8 cellular contexts compared by ENCODE assay signal in the genomic region with DNA sequence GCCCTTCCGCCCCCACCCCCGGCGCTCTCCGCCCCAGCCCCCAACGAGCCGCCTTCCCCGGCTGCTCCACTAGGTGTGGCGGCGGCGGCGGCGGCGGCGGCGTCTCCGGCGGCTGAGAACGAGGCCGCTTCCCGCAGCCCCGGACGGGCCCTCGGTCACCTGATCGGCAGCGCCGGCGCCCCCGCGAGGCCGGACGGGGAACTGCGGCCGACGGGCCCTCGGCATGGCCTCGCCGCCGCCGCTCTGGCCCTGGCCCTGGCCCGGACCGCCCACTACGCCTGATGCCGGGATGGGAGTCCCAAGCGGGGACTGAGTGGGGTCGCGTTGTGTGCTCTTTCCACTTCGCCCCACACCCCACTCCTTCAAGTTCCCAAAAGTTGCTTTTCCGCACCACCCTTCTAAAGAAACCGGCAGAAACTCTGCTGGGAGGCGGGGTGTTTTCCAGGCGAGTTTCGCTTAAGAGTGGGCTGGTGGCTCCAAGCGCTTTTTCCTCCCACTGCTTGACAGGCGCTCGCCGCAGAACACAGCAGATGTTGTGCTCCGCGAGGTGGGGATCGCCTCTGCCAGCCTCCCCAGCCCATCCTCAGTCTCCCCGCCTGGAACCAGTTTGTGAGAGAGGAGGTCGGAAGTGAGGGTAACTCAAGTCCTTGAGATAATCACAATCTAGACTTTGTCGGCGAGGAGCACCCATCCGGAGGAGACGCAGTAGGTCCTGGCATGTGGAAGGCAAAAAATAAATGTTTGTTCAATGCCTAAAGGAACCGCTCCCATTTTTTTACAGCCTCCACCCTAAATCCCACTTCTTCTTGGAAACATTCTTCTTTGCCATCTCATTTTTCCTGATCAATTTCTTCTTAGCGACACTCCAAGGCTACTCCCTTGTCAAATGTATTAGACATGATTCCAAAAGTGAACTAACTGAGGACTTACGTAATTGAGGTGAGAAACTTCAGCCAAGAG. TPM values are rescaled to one million over a fixed set of nuclear protein-coding genes. Genes with fewer than 3 reads are reported as not detected.
A peak's percentile ranks its signal among the peaks of the same experiment; 100 is the strongest.
DNase-seq lines count a peak whose midpoint lies in the region; ATAC-seq and TF ChIP-seq lines count a peak whose summit lies in the region.

A gene with protein sequence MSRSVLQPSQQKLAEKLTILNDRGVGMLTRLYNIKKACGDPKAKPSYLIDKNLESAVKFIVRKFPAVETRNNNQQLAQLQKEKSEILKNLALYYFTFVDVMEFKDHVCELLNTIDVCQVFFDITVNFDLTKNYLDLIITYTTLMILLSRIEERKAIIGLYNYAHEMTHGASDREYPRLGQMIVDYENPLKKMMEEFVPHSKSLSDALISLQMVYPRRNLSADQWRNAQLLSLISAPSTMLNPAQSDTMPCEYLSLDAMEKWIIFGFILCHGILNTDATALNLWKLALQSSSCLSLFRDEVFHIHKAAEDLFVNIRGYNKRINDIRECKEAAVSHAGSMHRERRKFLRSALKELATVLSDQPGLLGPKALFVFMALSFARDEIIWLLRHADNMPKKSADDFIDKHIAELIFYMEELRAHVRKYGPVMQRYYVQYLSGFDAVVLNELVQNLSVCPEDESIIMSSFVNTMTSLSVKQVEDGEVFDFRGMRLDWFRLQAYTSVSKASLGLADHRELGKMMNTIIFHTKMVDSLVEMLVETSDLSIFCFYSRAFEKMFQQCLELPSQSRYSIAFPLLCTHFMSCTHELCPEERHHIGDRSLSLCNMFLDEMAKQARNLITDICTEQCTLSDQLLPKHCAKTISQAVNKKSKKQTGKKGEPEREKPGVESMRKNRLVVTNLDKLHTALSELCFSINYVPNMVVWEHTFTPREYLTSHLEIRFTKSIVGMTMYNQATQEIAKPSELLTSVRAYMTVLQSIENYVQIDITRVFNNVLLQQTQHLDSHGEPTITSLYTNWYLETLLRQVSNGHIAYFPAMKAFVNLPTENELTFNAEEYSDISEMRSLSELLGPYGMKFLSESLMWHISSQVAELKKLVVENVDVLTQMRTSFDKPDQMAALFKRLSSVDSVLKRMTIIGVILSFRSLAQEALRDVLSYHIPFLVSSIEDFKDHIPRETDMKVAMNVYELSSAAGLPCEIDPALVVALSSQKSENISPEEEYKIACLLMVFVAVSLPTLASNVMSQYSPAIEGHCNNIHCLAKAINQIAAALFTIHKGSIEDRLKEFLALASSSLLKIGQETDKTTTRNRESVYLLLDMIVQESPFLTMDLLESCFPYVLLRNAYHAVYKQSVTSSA (minus strand): TSS at position 117 of the 960 bp plus-strand sequence. CDS start 358 bp downstream, outside the sequence.

- H3K27ac Mint-ChIP-seq in chondrocyte (ENCODE audit: unreplicated experiment), result peak within 1 kb of the TSS; percentile 96

- no peaks in the 10 kb centered on the region for H3K9me2 ChIP-seq in Karpas-422 (replicated peaks; ENCODE audit: insufficient read depth, low read length)

- peak; percentile 88 for TF ChIP-seq CTCF in chondrocyte (IDR thresholded peaks at IDR 0.05)

- H4K20me1 ChIP-seq in Karpas-422 (ENCODE audit: insufficient read depth, low read depth, low read length), result no peaks in the 10 kb centered on the region

- H3K9me3 Mint-ChIP-seq in chondrocyte (ENCODE audit: low read depth), result no peaks in the 10 kb centered on the region

- no peak within 1 kb of the TSS for H3K9ac ChIP-seq in Karpas-422 (ENCODE audit: low read length)

- peaks cover 24% of the 10 kb centered on the region for H3K4me1 ChIP-seq in Karpas-422 (ENCODE audit: low read length)

- H3K27me3 ChIP-seq in Karpas-422 (ENCODE audit: low read length), result no peaks in the 10 kb centered on the region

- no peak within 1 kb of the TSS for H3K27ac ChIP-seq in Karpas-422 (ENCODE audit: low read length)

- H2AFZ ChIP-seq in Karpas-422 (ENCODE audit: low read length), result no peak within 1 kb of the TSS

- ATAC-seq in GM18505 (IDR thresholded peaks at IDR 0.05; ENCODE audit: unreplicated experiment), result peak; percentile 76
- ATAC-seq in HG02884 (IDR thresholded peaks at IDR 0.05; ENCODE audit: unreplicated experiment), result peak; percentile 69

- H3K4me2 ChIP-seq in Karpas-422 (ENCODE audit: low read depth, low read length, poor library complexity, severe bottlenecking), result no peak within 1 kb of the TSS

- no peaks in the 10 kb centered on the region for H3K36me3 ChIP-seq in Karpas-422 (ENCODE audit: insufficient read depth, low read length)

- no peaks in the 10 kb centered on the region for H3K27me3 Mint-ChIP-seq in chondrocyte (ENCODE audit: low read depth)

- DNase-seq in NCI-H2171 (lab: John Stamatoyannopoulos, UW) (peak; percentile 79), chondrocyte (ENCODE audit: low spot score) (peak; percentile 95), islet precursor cell (peak; percentile 95), Karpas-422 (no peak)
- peak; percentile 81 to 85 for DNase-seq in activated CD4-positive, alpha-beta T cell treated with anti-CD3 and anti-CD28 coated beads for 24 hours (ENCODE audit: low read depth in 2 of 2)
- peak; percentile 69 to 84 for DNase-seq in stimulated activated CD4-positive, alpha-beta T cell treated with anti-CD3 and anti-CD28 coated beads, Interleukin-12 subunit alpha, Interleukin-12 subunit beta, amount 100 ng/mL, for 24 hours (ENCODE audit: low read depth in 2 of 2)

- H3K4me1 Mint-ChIP-seq in chondrocyte (ENCODE audit: low read depth), result peaks cover 40% of the 10 kb centered on the region

- H3K4me3 ChIP-seq in Karpas-422 (ENCODE audit: low read length), result no peak within 1 kb of the TSS

- no peak for TF ChIP-seq POLR2A in GM18505 (IDR thresholded peaks at IDR 0.05; ENCODE audit: borderline replicate concordance, extremely low read depth, insufficient read depth, insufficient read length)

- H3K4me3 Mint-ChIP-seq in chondrocyte (ENCODE audit: unreplicated experiment), result peak within 1 kb of the TSS; percentile 80

- no peaks in the 10 kb centered on the region for H3K79me2 ChIP-seq in Karpas-422 (ENCODE audit: low read length)

- no peaks in the 10 kb centered on the region for H3K9me3 ChIP-seq in Karpas-422 (ENCODE audit: low read length)

- no peaks in the 10 kb centered on the region for H3K36me3 Mint-ChIP-seq in chondrocyte (ENCODE audit: low read depth)

RNA-seq across cellular contexts. Expression of the gene that starts here (rescaled TPM):
- total RNA-seq in chondrocyte, result 164 to 189 TPM (median 186 TPM) in 3 replicates
- total RNA-seq in Karpas-422 (2014; rRNA removed; shearing (Covaris generic); ENCODE audit: low replicate concordance), result not detected in 2 replicates

Comparison
In these comparisons a context has a peak if more than half of its experiments do, and no peak if none do; other contexts are left out.
1. RNA of the gene that starts here (total RNA-seq): 164 to 189 TPM in chondrocyte; not detected in Karpas-422; every median in the first group is over 100 times any median in the second.